In the genomic region with DNA sequence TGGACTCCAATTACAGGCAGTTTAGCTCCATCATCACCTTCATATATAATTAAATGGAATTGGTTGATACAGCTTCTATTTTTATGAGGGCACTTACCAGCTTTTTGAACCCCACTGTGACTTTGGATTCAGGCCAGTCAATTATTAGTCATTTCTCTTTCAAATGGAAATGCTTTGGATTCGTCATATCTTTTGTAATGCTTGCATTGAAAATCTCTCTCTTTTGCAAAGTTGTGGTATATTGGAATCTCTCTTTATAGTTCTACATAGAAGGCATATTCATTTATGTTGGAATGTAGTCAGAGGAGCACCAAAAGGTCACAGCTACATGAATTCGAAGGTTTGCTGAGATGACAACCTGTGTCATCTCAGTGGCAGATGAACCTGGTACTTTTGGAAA, we compare ENCODE assay signal across 22 cellular contexts.
DNase-seq lines count a peak whose midpoint lies in the region; ATAC-seq and TF ChIP-seq lines count a peak whose summit lies in the region.
"Had no signal": no experiment of that assay in that cellular context is flagged by ENCODE, and none has a peak within 500 bp of the region (broad histone marks: within the 10 kb centered on the region; RNA-seq: fewer than 3 reads in every experiment).

No MANE protein-coding gene starts in this region.

- H3K4me1 Mint-ChIP-seq in stimulated activated effector memory CD8-positive, alpha-beta T cell treated with anti-CD3 and anti-CD28 coated beads, Interleukin-12 subunit alpha, Interleukin-12 subunit beta, amount 100 ng/mL, for 72 hours = no peaks in the 10 kb centered on the region
- H3K4me1 Mint-ChIP-seq: CD4-positive, alpha-beta memory T cell; memory B cell had no signal

- H3K9me3 ChIP-seq in A673 (ENCODE audit: low read depth, low read length, poor library complexity, severe bottlenecking) = no peaks in the 10 kb centered on the region
- H3K9me3 ChIP-seq: A549, stomach had no signal

- CTCF ChIA-PET in A673 (lab: Charles Lee) = no interaction called here

- H3K4me3 ChIP-seq in A673 (ENCODE audit: low read depth, low read length, poor library complexity, severe bottlenecking) (no peak overlapping the region), choroid plexus epithelial cell (ENCODE audit: low read depth, low read length) (no peak overlapping the region)
- H3K4me3 ChIP-seq: A549, stomach had no signal

- H3K36me3 Mint-ChIP-seq in stimulated activated effector memory CD8-positive, alpha-beta T cell treated with anti-CD3 and anti-CD28 coated beads, Interleukin-12 subunit alpha, Interleukin-12 subunit beta, amount 100 ng/mL, for 72 hours = no peaks in the 10 kb centered on the region
- H3K36me3 Mint-ChIP-seq: CD4-positive, alpha-beta memory T cell; memory B cell had no signal

- TF ChIP-seq CTCF in A673 (conservative IDR thresholded peaks at IDR 0.05; ENCODE audit: low read depth, low read length) = no peak
- TF ChIP-seq CTCF in choroid plexus epithelial cell (conservative IDR thresholded peaks at IDR 0.05; ENCODE audit: low read depth, low read length) = no peak

- no peaks in the 10 kb centered on the region for H3K36me3 ChIP-seq in A673 (ENCODE audit: insufficient read depth, low read length, poor library complexity, severe bottlenecking)
- H3K36me3 ChIP-seq: stomach had no signal

- intact Hi-C loops in A673 (cut with micrococcal nuclease; ENCODE audit: unreplicated experiment) = no loop called here

- H3K4me1 ChIP-seq in A673 (ENCODE audit: insufficient read depth, low read length, poor library complexity, severe bottlenecking) = no peaks in the 10 kb centered on the region
- H3K4me1 ChIP-seq: A549, stomach had no signal

- no TSS peak for BruUV-seq in A673 (replicated peaks; lab: Mats Ljungman, UMichigan)

- DNase-seq in A673 (ENCODE audit: low spot score) (peak; percentile 19), NCI-H1092 (lab: John Stamatoyannopoulos, UW) (peak; percentile 32), NCI-H748 (lab: John Stamatoyannopoulos, UW; ENCODE audit: unreplicated experiment) (peak; percentile 86), choroid plexus epithelial cell (ENCODE audit: low read depth) (peak; percentile 79), hippocampal formation (lab: John Stamatoyannopoulos, UW) (no peak)
- no peak for DNase-seq in stimulated activated effector memory CD8-positive, alpha-beta T cell treated with anti-CD3 and anti-CD28 coated beads, Interleukin-12 subunit alpha, Interleukin-12 subunit beta, amount 100 ng/mL, for 72 hours (ENCODE audit: low spot score in 2 of 2)
- DNase-seq: activated CD4-positive, CD25-positive, alpha-beta regulatory T cell treated with anti-CD3 and anti-CD28 coated beads, Interleukin-2, amount 50 U/mL, for 72 hours; activated gamma-delta T cell; anterior cingulate cortex; CD4-positive, alpha-beta memory T cell; glutamatergic neuron; islet precursor cell; Kasumi-1; NCI-H2107; nephron progenitor cell; SHP77; stomach; T-helper 2 cell had no signal

- no peak overlapping the region for H3K27ac Mint-ChIP-seq in stimulated activated effector memory CD8-positive, alpha-beta T cell treated with anti-CD3 and anti-CD28 coated beads, Interleukin-12 subunit alpha, Interleukin-12 subunit beta, amount 100 ng/mL, for 72 hours
- H3K27ac Mint-ChIP-seq: CD4-positive, alpha-beta memory T cell; memory B cell; nephron progenitor cell had no signal

- peaks cover 3% of the 10 kb centered on the region for H3K9me3 Mint-ChIP-seq in stimulated activated effector memory CD8-positive, alpha-beta T cell treated with anti-CD3 and anti-CD28 coated beads, Interleukin-12 subunit alpha, Interleukin-12 subunit beta, amount 100 ng/mL, for 72 hours
- H3K9me3 Mint-ChIP-seq: nephron progenitor cell had no signal

- no peak overlapping the region for H3K27ac ChIP-seq in A673 (ENCODE audit: low read depth, low read length, poor library complexity, severe bottlenecking)
- H3K27ac ChIP-seq: A549, stomach had no signal

- POLR2A ChIA-PET in A673 (lab: Charles Lee; ENCODE audit: low non-redundant PET) = no interaction called here

- no peak for ATAC-seq in stimulated activated effector memory CD8-positive, alpha-beta T cell treated with anti-CD3 and anti-CD28 coated beads, Interleukin-12 subunit alpha, Interleukin-12 subunit beta, amount 100 ng/mL, for 72 hours
- ATAC-seq in HG02759 (IDR thresholded peaks at IDR 0.05; ENCODE audit: unreplicated experiment) = no peak
- no peak for ATAC-seq in GM21825 (IDR thresholded peaks at IDR 0.05; ENCODE audit: unreplicated experiment)
- ATAC-seq: A549 had no signal

- peaks cover 40% of the 10 kb centered on the region for H3K27me3 ChIP-seq in A673 (replicated peaks; ENCODE audit: insufficient read depth, low read depth, low read length, poor library complexity)
- H3K27me3 ChIP-seq: stomach had no signal

- H3K4me3 Mint-ChIP-seq in stimulated activated effector memory CD8-positive, alpha-beta T cell treated with anti-CD3 and anti-CD28 coated beads, Interleukin-12 subunit alpha, Interleukin-12 subunit beta, amount 100 ng/mL, for 72 hours = no peak overlapping the region
- H3K4me3 Mint-ChIP-seq: CD4-positive, alpha-beta memory T cell; memory B cell; nephron progenitor cell had no signal

Comparison
In these comparisons a context has a peak if more than half of its experiments do, and no peak if none do; other contexts are left out.
1. DNase-seq: peak in A673 (single experiment), NCI-H1092 (single experiment), NCI-H748 (single experiment) and choroid plexus epithelial cell (single experiment); none in hippocampal formation (0 of 2) and stimulated activated effector memory CD8-positive, alpha-beta T cell treated with anti-CD3 and anti-CD28 coated beads, Interleukin-12 subunit alpha, Interleukin-12 subunit beta, amount 100 ng/mL, for 72 hours (0 of 2).